In the genomic region with DNA sequence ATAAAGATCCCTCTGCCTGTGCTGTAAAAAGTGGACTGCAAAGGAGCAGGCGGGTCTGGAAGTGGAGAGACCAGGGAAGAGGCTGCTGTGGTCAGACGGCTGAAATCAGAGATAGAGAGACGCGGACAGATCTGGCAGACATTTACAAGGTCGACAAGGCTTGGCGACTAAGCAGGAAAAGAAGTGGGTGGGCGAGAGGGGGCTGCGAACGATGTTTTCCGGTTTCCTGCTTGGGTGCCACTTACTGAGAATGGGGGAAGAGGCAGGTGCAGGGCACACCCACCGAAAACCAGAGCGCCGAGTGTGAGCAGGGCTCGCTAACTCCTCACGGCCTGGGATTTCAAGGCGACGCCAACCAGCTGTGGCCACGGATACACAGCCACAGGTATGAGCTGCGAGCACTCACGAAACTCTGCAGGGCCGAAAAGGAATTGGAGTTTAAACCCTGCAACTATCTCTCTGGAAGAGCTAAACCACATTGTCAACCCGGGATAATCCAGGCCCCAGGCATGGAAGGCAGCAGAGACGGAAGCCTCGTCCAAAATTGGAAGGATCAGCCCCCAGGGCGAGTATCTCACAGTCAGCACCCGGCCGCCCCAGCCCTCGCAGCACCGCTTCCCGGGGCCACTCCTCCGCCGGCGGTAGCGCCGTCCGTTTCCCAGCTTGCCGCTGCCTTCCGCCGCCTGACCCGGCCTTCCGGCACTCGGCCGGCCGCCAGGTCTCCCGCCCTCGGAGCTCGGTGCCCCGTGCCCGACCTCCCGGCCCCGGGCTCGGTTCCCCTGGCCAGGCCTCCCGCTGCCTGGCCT, we compare ENCODE assay signal across 8 cellular contexts. TPM values are rescaled to one million over a fixed set of nuclear protein-coding genes. Genes with fewer than 3 reads are reported as not detected.
DNase-seq lines count a peak whose midpoint lies in the region; ATAC-seq and TF ChIP-seq lines count a peak whose summit lies in the region.

No MANE protein-coding gene starts in this region.

- peaks cover 34% of the 10 kb centered on the region for H3K36me3 Mint-ChIP-seq in activated CD4-positive, alpha-beta memory T cell treated with anti-CD3 and anti-CD28 coated beads for 36 hours

- H3K4me3 ChIP-seq in Loucy (ENCODE audit: low read length, poor library complexity, severe bottlenecking) (peak overlapping the region; percentile 92), lower lobe of right lung (peak overlapping the region; percentile 66)

- POLR2A ChIA-PET in activated CD4-positive, alpha-beta memory T cell treated with anti-CD3 and anti-CD28 coated beads for 36 hours (lab: Charles Lee) = interaction anchor here (1.1 to 3.5 kb wide), 12 partner anchors 57 to 411 kb away, joined by 3 to 26 read pairs (median 5); a partner anchor contains a TSS

- intact Hi-C loops in activated CD4-positive, alpha-beta memory T cell treated with anti-CD3 and anti-CD28 coated beads for 36 hours (cut with micrococcal nuclease) = loop anchor here (1.0 to 5.0 kb wide), 10 partner anchors 59 to 1144 kb away; a partner anchor contains a TSS
- intact Hi-C loops in lower lobe of right lung (cut with DNase I) = no loop called here

- DNase-seq in GF-D8 (lab: John Stamatoyannopoulos, UW) (peak; percentile 12), ecto neural progenitor cell (ENCODE audit: low spot score) (peak; percentile 75), lower lobe of right lung (peak; percentile 79), middle frontal gyrus (ENCODE audit: extremely low spot score, low spot score) (no peak)
- DNase-seq in activated CD4-positive, alpha-beta memory T cell treated with anti-CD3 and anti-CD28 coated beads for 36 hours = peak; percentile 62
- DNase-seq in stimulated activated CD4-positive, alpha-beta T cell treated with anti-CD3 and anti-CD28 coated beads, Interleukin-4, amount 100 ng/mL, for 48 hours (ENCODE audit: low read depth in 2 of 2) = peak; percentile 19 to 23

- 0 out of 2 replicates have a peak, but pooled peaks cover 2% of the 10 kb centered on the region for H3F3A ChIP-seq in Loucy (ENCODE audit: low read depth)

- H3K4me1 Mint-ChIP-seq in activated CD4-positive, alpha-beta memory T cell treated with anti-CD3 and anti-CD28 coated beads for 36 hours (ENCODE audit: low read depth) = peaks cover 57% of the 10 kb centered on the region

- H3K9me3 ChIP-seq in Loucy (ENCODE audit: insufficient read depth, low read depth, low read length) (no peaks in the 10 kb centered on the region), lower lobe of right lung (no peaks in the 10 kb centered on the region)

- H4K20me1 ChIP-seq in Loucy (ENCODE audit: insufficient read depth, low read length, poor library complexity, severe bottlenecking) = peaks cover 53% of the 10 kb centered on the region

- H3K9me3 Mint-ChIP-seq in activated CD4-positive, alpha-beta memory T cell treated with anti-CD3 and anti-CD28 coated beads for 36 hours = no peaks in the 10 kb centered on the region

- H3K27ac ChIP-seq in lower lobe of right lung = peak overlapping the region; percentile 96

- peaks cover 49% of the 10 kb centered on the region for H3K4me1 ChIP-seq in Loucy (ENCODE audit: insufficient read depth, low read length, poor library complexity, severe bottlenecking)
- H3K4me1 ChIP-seq in lower lobe of right lung = peaks cover 41% of the 10 kb centered on the region

- no peaks in the 10 kb centered on the region for H3K9me2 ChIP-seq in Loucy (replicated peaks; ENCODE audit: low read depth, low read length)

- H3K4me3 Mint-ChIP-seq in activated CD4-positive, alpha-beta memory T cell treated with anti-CD3 and anti-CD28 coated beads for 36 hours = peak overlapping the region; percentile 84

- H3K27me3 Mint-ChIP-seq in activated CD4-positive, alpha-beta memory T cell treated with anti-CD3 and anti-CD28 coated beads for 36 hours = no peaks in the 10 kb centered on the region

- H3K27ac Mint-ChIP-seq in activated CD4-positive, alpha-beta memory T cell treated with anti-CD3 and anti-CD28 coated beads for 36 hours = peak overlapping the region; percentile 91

- peak overlapping the region; percentile 35 for H2AFZ ChIP-seq in Loucy (ENCODE audit: low read length)

- H3K27me3 ChIP-seq in Loucy (ENCODE audit: insufficient read depth, low read length, poor library complexity, severe bottlenecking) (no peaks in the 10 kb centered on the region), lower lobe of right lung (ENCODE audit: low read depth) (no peaks in the 10 kb centered on the region)

- CTCF ChIA-PET in activated CD4-positive, alpha-beta memory T cell treated with anti-CD3 and anti-CD28 coated beads for 36 hours (lab: Charles Lee) = interaction anchor here (1.3 to 4.4 kb wide), 7 partner anchors 9 to 384 kb away, joined by 3 to 20 read pairs (median 3); a partner anchor contains a TSS

- TF ChIP-seq CTCF in Loucy (conservative IDR thresholded peaks at IDR 0.05; ENCODE audit: low read length) (no peak), lower lobe of right lung (IDR thresholded peaks at IDR 0.05) (no peak)

- peak overlapping the region; percentile 98 for H3K4me2 ChIP-seq in Loucy (ENCODE audit: low read depth, low read length, poor library complexity, severe bottlenecking)

- ATAC-seq in GM21786 (IDR thresholded peaks at IDR 0.05; ENCODE audit: unreplicated experiment) (peak; percentile 26), lower lobe of right lung (peak; percentile 64 to 75)

- H3K36me3 ChIP-seq in Loucy (ENCODE audit: insufficient read depth, low read length) = no peaks in the 10 kb centered on the region
- peaks cover 10% of the 10 kb centered on the region for H3K36me3 ChIP-seq in lower lobe of right lung

- H3K9ac ChIP-seq in Loucy (ENCODE audit: low read depth, low read length, poor library complexity, severe bottlenecking) = peak overlapping the region; percentile 96

- H3K79me2 ChIP-seq in Loucy (ENCODE audit: insufficient read depth, low read length) = peaks cover 71% of the 10 kb centered on the region

RNA-seq across cellular contexts. Expression of a gene that starts 0.8 kb away (rescaled TPM):
- 10 to 100 TPM; 54.0 to 54.4 TPM for total RNA-seq in activated CD4-positive, alpha-beta memory T cell treated with anti-CD3 and anti-CD28 coated beads for 36 hours
- 17.8 TPM for total RNA-seq in lower lobe of right lung

RNA-seq across cellular contexts. Expression of a gene that starts 1.1 kb away (rescaled TPM):
- total RNA-seq in activated CD4-positive, alpha-beta memory T cell treated with anti-CD3 and anti-CD28 coated beads for 36 hours = 10 to 100 TPM; 23.1 to 27.1 TPM
- total RNA-seq in lower lobe of right lung = 14.0 TPM
